10 cellular contexts compared by ENCODE assay signal in genomic region chr3:108036984-108037741, GRCh38. TPM values are rescaled to one million over a fixed set of nuclear protein-coding genes. Genes with fewer than 3 reads are reported as not detected.
DNase-seq lines count a peak whose midpoint lies in the region; ATAC-seq, FAIRE-seq and TF ChIP-seq lines count a peak whose summit lies in the region.
"Had no signal": no experiment of that assay in that cellular context is flagged by ENCODE, and none has a peak within 500 bp of the region (broad histone marks: within the 10 kb centered on the region; RNA-seq: fewer than 3 reads in every experiment).

No MANE protein-coding gene starts in this region.

- H3K9me3 ChIP-seq in small intestine (ENCODE audit: control insufficient read depth, low read depth) (no peaks in the 10 kb centered on the region), kidney (ENCODE audit: control insufficient read depth in 1 of 2, low read length in 2 of 2) (no peaks in the 10 kb centered on the region)
- H3K9me3 ChIP-seq: A549 had no signal

- peak; percentile 64 for ATAC-seq in HG02678 (IDR thresholded peaks at IDR 0.05; ENCODE audit: unreplicated experiment)
- ATAC-seq: A549 had no signal

- no peak for TF ChIP-seq CTCF in kidney (IDR thresholded peaks at IDR 0.05; ENCODE audit: borderline replicate concordance, extremely low read depth, insufficient read depth)

- H3K9ac ChIP-seq in kidney (ENCODE audit: low read length in 2 of 2): no peak overlapping the region

- H3K36me3 ChIP-seq in small intestine (ENCODE audit: control insufficient read depth in 2 of 2, insufficient read depth in 2 of 2, low read length in 2 of 2) (no peaks in the 10 kb centered on the region), kidney (ENCODE audit: control insufficient read depth in 1 of 2, insufficient read depth in 2 of 2, low read length in 2 of 2) (no peaks in the 10 kb centered on the region)

- intact Hi-C loops in kidney (cut with DNase I): no loop called here

- no peak overlapping the region for H3K4me3 ChIP-seq in skeletal muscle cell (ENCODE audit: low read depth, low read length)
- H3K4me3 ChIP-seq in small intestine (ENCODE audit: low read depth in 1 of 2, low read length in 2 of 2): no peak overlapping the region
- H3K4me3 ChIP-seq in kidney (ENCODE audit: low read length in 2 of 2): no peak overlapping the region
- H3K4me3 ChIP-seq: A549 had no signal

- H3K4me1 ChIP-seq in small intestine (ENCODE audit: control insufficient read depth in 2 of 2, insufficient read depth in 1 of 2, low read depth in 1 of 2, low read length in 1 of 2) (no peaks in the 10 kb centered on the region), kidney (ENCODE audit: control insufficient read depth in 1 of 2, insufficient read depth in 1 of 2, low read depth in 1 of 2, low read length in 2 of 2) (no peaks in the 10 kb centered on the region)
- H3K4me1 ChIP-seq: A549 had no signal

- WGBS in small intestine, 3 donors: 76 to 94% (median 87%) methylated on average over 12 of the region's 12 CpGs

- DNase-seq in NCI-H2081 (lab: John Stamatoyannopoulos, UW) (peak; percentile 10 to 48), NCI-H2081 treated with DMSO at 0.1 percent for 48 hours (lab: John Stamatoyannopoulos, UW) (no peak), amniotic epithelial cell (ENCODE audit: low read depth) (peak; percentile 23), skeletal muscle cell (ENCODE audit: low read depth) (peak; percentile 3), epidermal melanocyte (ENCODE audit: insufficient read length, low spot score) (no peak), small intestine (no peak), kidney (no peak)

- FAIRE-seq in small intestine (lab: Jason Lieb, UNC) (no peak), kidney (lab: Jason Lieb, UNC) (no peak)
- FAIRE-seq: A549 had no signal

- H3K27ac ChIP-seq in small intestine (ENCODE audit: low read depth in 1 of 2, low read length in 1 of 2) (peak overlapping the region in 1 of 2 donors; percentile 19), kidney (ENCODE audit: low read depth in 2 of 2, low read length in 2 of 2) (no peak overlapping the region)
- H3K27ac ChIP-seq: A549, epithelial cell of prostate had no signal

- H3K27me3 ChIP-seq in small intestine (ENCODE audit: control insufficient read depth in 2 of 2, insufficient read depth in 2 of 2, low read length in 2 of 2): no peaks in the 10 kb centered on the region

RNA-seq across cellular contexts. Expression of gene CD47, which starts 53.7 kb away (rescaled TPM):
- polyA plus RNA-seq in small intestine (10 to 100 TPM; 18.9 to 67.2 (median 29.1) TPM), kidney (ENCODE audit: insufficient read depth, low read depth, low replicate concordance) (61.7 TPM)
- 104 TPM for total RNA-seq in kidney

Comparison
In these comparisons a context has a peak if more than half of its experiments do, and no peak if none do; other contexts are left out.
1. DNase-seq: peak in NCI-H2081 (2 of 2), amniotic epithelial cell (single experiment) and skeletal muscle cell (single experiment); none in NCI-H2081 treated with DMSO at 0.1 percent for 48 hours (single experiment), epidermal melanocyte (single experiment), small intestine (single experiment) and kidney (single experiment).